Comparison of ENCODE assay signal across 13 cellular contexts in genomic region chr2:82875891-82876290, GRCh38.
"Had no signal": no experiment of that assay in that cellular context is flagged by ENCODE, and none has a peak within 500 bp of the region (broad histone marks: within the 10 kb centered on the region; RNA-seq: fewer than 3 reads in every experiment).

No MANE protein-coding gene starts in this region.

- H3K9me3 ChIP-seq: colonic mucosa, psoas muscle had no signal

- H3K36me3 ChIP-seq: colonic mucosa, esophagus squamous epithelium had no signal

- H3K27ac ChIP-seq: colonic mucosa, esophagus squamous epithelium, psoas muscle had no signal

- H3K4me3 ChIP-seq: colonic mucosa, esophagus squamous epithelium, psoas muscle had no signal

- DNase-seq: activated CD4-positive, alpha-beta T cell treated with anti-CD3 and anti-CD28 coated beads, Interleukin-2, amount 10 ng/mL, durations not matched to agents 24 days and 14 days; activated CD8-positive, alpha-beta memory T cell treated with anti-CD3 and anti-CD28 coated beads, Interleukin-2, amount 50 U/mL, for 4 hours; activated CD8-positive, alpha-beta T cell treated with anti-CD3 and anti-CD28 coated beads, Interleukin-2, amount 10 ng/mL, durations not matched to agents 7 days and 5 days; activated gamma-delta T cell treated with Interleukin-2 at 50 U/mL for 16 hours; activated T-cell treated with anti-CD3 and anti-CD28 coated beads, Interleukin-2, amount 50 U/mL, for 48 hours; central memory CD4-positive, alpha-beta T cell; colonic mucosa; esophagus squamous epithelium; psoas muscle; stimulated activated CD4-positive, alpha-beta T cell treated with anti-CD3 and anti-CD28 coated beads, Interleukin-1b, Interleukin-23, amount 100 ng/mL, for 48 hours; stimulated activated naive CD8-positive, alpha-beta T cell treated with anti-CD3 and anti-CD28 coated beads, Interleukin-15, amount 100 ng/mL, for 72 hours; T-cell; T-helper 9 cell had no signal

- H3K27me3 ChIP-seq: colonic mucosa, esophagus squamous epithelium had no signal

- H3K4me1 ChIP-seq: colonic mucosa, esophagus squamous epithelium, psoas muscle had no signal
